In the genomic region with DNA sequence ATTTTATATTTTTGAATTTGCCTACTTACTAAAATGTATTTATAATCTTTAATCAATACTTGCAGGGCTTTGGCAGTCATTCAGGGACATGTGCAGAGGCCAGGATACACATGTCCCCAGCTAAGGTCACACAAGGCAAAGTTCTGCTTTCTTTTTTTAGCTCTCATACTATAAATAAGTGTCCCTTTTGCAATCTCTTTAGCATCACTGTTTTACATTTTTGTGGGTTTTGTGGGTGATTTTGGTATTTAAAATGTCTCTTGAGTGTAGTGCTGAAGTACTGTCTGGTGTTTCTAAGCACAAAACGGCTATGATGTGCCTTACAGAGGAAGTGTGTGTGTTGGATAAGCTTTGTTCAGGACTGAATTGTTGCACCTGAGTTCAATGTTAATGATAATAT, we compare ENCODE assay signal across 9 cellular contexts.
A peak's percentile ranks its signal among the peaks of the same experiment; 100 is the strongest.
DNase-seq lines count a peak whose midpoint lies in the region; ATAC-seq and TF ChIP-seq lines count a peak whose summit lies in the region.
"Had no signal": no experiment of that assay in that cellular context is flagged by ENCODE, and none has a peak within 500 bp of the region (broad histone marks: within the 10 kb centered on the region; RNA-seq: fewer than 3 reads in every experiment).

No MANE protein-coding gene starts in this region.

- H3K27ac ChIP-seq in HCT116 (ENCODE audit: low read depth, low read length), result no peak overlapping the region
- H3K27ac ChIP-seq: thoracic aorta had no signal

- no peaks in the 10 kb centered on the region for H3K36me3 Mint-ChIP-seq in activated CD4-positive, alpha-beta T cell treated with anti-CD3 and anti-CD28 coated beads for 36 hours (ENCODE audit: low read depth)

- no peak for TF ChIP-seq POLR2A in HCT116 (IDR thresholded peaks at IDR 0.05; ENCODE audit: borderline replicate concordance, extremely low read depth, insufficient read depth, insufficient read length)

- H3K4me3 ChIP-seq in HCT116 (replicated peaks in 1 of 2; ENCODE audit: low read depth in 1 of 2, low read length in 2 of 2) (no peak overlapping the region), Loucy (ENCODE audit: low read length, poor library complexity, severe bottlenecking) (peak overlapping the region; percentile 39)
- H3K4me3 ChIP-seq: thoracic aorta had no signal

- no peak overlapping the region for H3K9ac ChIP-seq in HCT116 (ENCODE audit: low read length)
- H3K9ac ChIP-seq in Loucy (ENCODE audit: low read depth, low read length, poor library complexity, severe bottlenecking), result no peak overlapping the region

- H3K4me1 ChIP-seq in HCT116 (ENCODE audit: control insufficient read depth in 1 of 2, insufficient read depth in 2 of 2, low read length in 2 of 2), result no peaks in the 10 kb centered on the region
- peaks cover 46% of the 10 kb centered on the region for H3K4me1 ChIP-seq in Loucy (ENCODE audit: insufficient read depth, low read length, poor library complexity, severe bottlenecking)

- no peaks in the 10 kb centered on the region for H3F3A ChIP-seq in Loucy (ENCODE audit: low read depth)

- H3K27ac Mint-ChIP-seq in activated CD4-positive, alpha-beta T cell treated with anti-CD3 and anti-CD28 coated beads for 36 hours, result no peak overlapping the region

- no peaks in the 10 kb centered on the region for H3K9me2 ChIP-seq in HCT116 (ENCODE audit: insufficient read depth)
- H3K9me2 ChIP-seq in Loucy (replicated peaks; ENCODE audit: low read depth, low read length), result no peaks in the 10 kb centered on the region

- ATAC-seq in HCT116, result peak; percentile 30; the same call in 1 of the 2 replicates
- ATAC-seq in activated CD4-positive, alpha-beta T cell treated with anti-CD3 and anti-CD28 coated beads for 36 hours, result no peak

- H3K9me3 ChIP-seq in HCT116 (ENCODE audit: control insufficient read depth in 1 of 2, insufficient read depth in 1 of 2, low read depth in 1 of 2, low read length in 2 of 2) (no peaks in the 10 kb centered on the region), Loucy (ENCODE audit: insufficient read depth, low read depth, low read length) (no peaks in the 10 kb centered on the region)
- H3K9me3 ChIP-seq: thoracic aorta had no signal

- H4K20me1 ChIP-seq in HCT116 (ENCODE audit: insufficient read depth), result no peaks in the 10 kb centered on the region
- no peaks in the 10 kb centered on the region for H4K20me1 ChIP-seq in Loucy (ENCODE audit: insufficient read depth, low read length, poor library complexity, severe bottlenecking)

- intact Hi-C loops in HCT116 (cut with micrococcal nuclease), result no loop called here
- intact Hi-C loops in activated CD4-positive, alpha-beta T cell treated with anti-CD3 and anti-CD28 coated beads for 36 hours (cut with DNase I, micrococcal nuclease), result no loop called here

- no peak overlapping the region for H2AFZ ChIP-seq in HCT116 (ENCODE audit: low read depth, low read length, poor library complexity, severe bottlenecking)
- no peak overlapping the region for H2AFZ ChIP-seq in Loucy (ENCODE audit: low read length)

- H3K27me3 ChIP-seq in HCT116 (ENCODE audit: insufficient read depth, low read length) (no peaks in the 10 kb centered on the region), Loucy (ENCODE audit: insufficient read depth, low read length, poor library complexity, severe bottlenecking) (no peaks in the 10 kb centered on the region)

- RAD21 ChIA-PET in HCT116 (lab: Charles Lee; ENCODE audit: low non-redundant PET in 1 of 2, low total read pairs in 2 of 2, uncharacterized antibody in 2 of 2, unreplicated experiment in 2 of 2), result no interaction called here

- no peak overlapping the region for H3K4me2 ChIP-seq in HCT116 (ENCODE audit: low read length)
- peak overlapping the region; percentile 41 for H3K4me2 ChIP-seq in Loucy (ENCODE audit: low read depth, low read length, poor library complexity, severe bottlenecking)

- H3K79me2 ChIP-seq in HCT116 (ENCODE audit: insufficient read depth, low read length) (no peaks in the 10 kb centered on the region), Loucy (ENCODE audit: insufficient read depth, low read length) (no peaks in the 10 kb centered on the region)

- CTCF ChIA-PET in HCT116 (lab: Charles Lee), result no interaction called here
- CTCF ChIA-PET in activated CD4-positive, alpha-beta T cell treated with anti-CD3 and anti-CD28 coated beads for 36 hours (lab: Charles Lee), result no interaction called here

- H3K9me3 Mint-ChIP-seq in activated CD4-positive, alpha-beta T cell treated with anti-CD3 and anti-CD28 coated beads for 36 hours (ENCODE audit: low read depth), result no peaks in the 10 kb centered on the region

- TF ChIP-seq RAD21 in HCT116 (IDR thresholded peaks at IDR 0.05; ENCODE audit: low read depth), result no peak

- DNase-seq in GM10266 (ENCODE audit: extremely low spot score) (peak; percentile 6), HCT116 (ENCODE audit: low read depth, low spot score) (no peak), fibroblast of peridontal ligament (ENCODE audit: extremely low read depth) (peak; percentile 96), SW 1271 (lab: John Stamatoyannopoulos, UW) (no peak), NK-92 (lab: John Stamatoyannopoulos, UW; ENCODE audit: unreplicated experiment) (no peak), HUDEP-2 (lab: John Stamatoyannopoulos, UW; ENCODE audit: unreplicated experiment in 76 of 76) (no peak)
- DNase-seq in activated CD4-positive, alpha-beta T cell treated with anti-CD3 and anti-CD28 coated beads for 36 hours, result no peak

- no peaks in the 10 kb centered on the region for H3K27me3 Mint-ChIP-seq in activated CD4-positive, alpha-beta T cell treated with anti-CD3 and anti-CD28 coated beads for 36 hours

- no peak overlapping the region for H3K4me3 Mint-ChIP-seq in activated CD4-positive, alpha-beta T cell treated with anti-CD3 and anti-CD28 coated beads for 36 hours

- no peak for TF ChIP-seq CTCF in GM10266 (IDR thresholded peaks at IDR 0.05; ENCODE audit: control insufficient read depth, insufficient read depth, low read depth, missing control alignments)
- TF ChIP-seq CTCF in HCT116 (IDR thresholded peaks at IDR 0.05 in 2 of 3, conservative IDR thresholded peaks at IDR 0.05 in 1 of 3; ENCODE audit: borderline replicate concordance in 1 of 3, insufficient read depth in 1 of 3, low read depth in 2 of 3, low read length in 2 of 3), result no peak
- no peak for TF ChIP-seq CTCF in Loucy (conservative IDR thresholded peaks at IDR 0.05; ENCODE audit: low read length)

- POLR2A ChIA-PET in HCT116 (lab: Charles Lee), result interaction anchor here (0.5 kb wide), 1 partner anchor 236 kb away, joined by 4 read pairs; no protein-coding TSS in a partner anchor
- POLR2A ChIA-PET in activated CD4-positive, alpha-beta T cell treated with anti-CD3 and anti-CD28 coated beads for 36 hours (lab: Charles Lee), result no interaction called here

- H3K36me3 ChIP-seq in HCT116 (ENCODE audit: control insufficient read depth in 1 of 2, insufficient read depth in 2 of 2, low read length in 2 of 2) (no peaks in the 10 kb centered on the region), Loucy (ENCODE audit: insufficient read depth, low read length) (no peaks in the 10 kb centered on the region)
- H3K36me3 ChIP-seq: thoracic aorta had no signal

- BruUV-seq in HCT116 (replicated peaks; lab: Mats Ljungman, UMichigan), result no TSS peak

- H3K4me1 Mint-ChIP-seq in activated CD4-positive, alpha-beta T cell treated with anti-CD3 and anti-CD28 coated beads for 36 hours, result no peaks in the 10 kb centered on the region

TF ChIP-seq in HCT116, 20 proteins besides CTCF, POLR2A, EP300 and RAD21:
- 0 out of 2 replicates have a peak, but pooled peaks have one; percentile 7 for TF ChIP-seq SP1 (IDR thresholded peaks at IDR 0.05; ENCODE audit: low read depth)
- TF ChIP-seq, protein P1, sequence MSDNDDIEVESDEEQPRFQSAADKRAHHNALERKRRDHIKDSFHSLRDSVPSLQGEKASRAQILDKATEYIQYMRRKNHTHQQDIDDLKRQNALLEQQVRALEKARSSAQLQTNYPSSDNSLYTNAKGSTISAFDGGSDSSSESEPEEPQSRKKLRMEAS (IDR thresholded peaks at IDR 0.05), result no peak
TF ChIP-seq in HCT116: peak in this region for 1.

Comparison
In these comparisons a context has a peak if more than half of its experiments do, and no peak if none do; other contexts are left out.
1. DNase-seq: peak in GM10266 (single experiment) and fibroblast of peridontal ligament (single experiment); none in HCT116 (single experiment), SW 1271 (0 of 2), NK-92 (single experiment), activated CD4-positive, alpha-beta T cell treated with anti-CD3 and anti-CD28 coated beads for 36 hours (single experiment) and HUDEP-2 (0 of 76).